Comparison of ENCODE assay signal across 8 cellular contexts in the genomic region with DNA sequence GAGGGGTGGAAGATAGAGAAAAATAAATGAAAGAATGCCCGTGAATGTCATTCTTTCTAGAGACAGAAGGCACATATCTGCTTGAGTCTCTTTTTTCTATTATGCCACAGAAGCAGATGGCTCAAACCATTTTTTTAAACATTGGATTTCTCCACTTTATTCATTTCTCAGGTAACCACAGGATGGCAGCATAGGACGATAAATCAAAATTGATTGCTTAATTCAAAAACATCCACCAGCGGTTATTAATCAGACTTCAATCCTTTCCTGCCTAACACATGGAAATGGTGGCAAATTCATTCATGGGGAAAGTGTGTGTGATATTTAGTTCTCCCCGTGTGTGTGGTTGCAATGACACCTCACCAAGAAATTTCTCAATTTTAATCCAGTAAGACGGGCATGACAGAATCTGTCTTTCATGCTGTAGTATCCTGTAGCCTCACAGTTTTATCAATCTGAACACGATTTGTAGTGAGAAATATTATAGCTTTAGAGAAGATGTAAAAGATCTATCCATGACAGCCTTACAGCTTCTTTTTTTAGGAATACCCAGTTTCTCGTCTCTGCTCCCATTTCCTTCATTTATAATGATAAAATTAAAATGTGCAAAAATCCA.
DNase-seq lines count a peak whose midpoint lies in the region; ATAC-seq and TF ChIP-seq lines count a peak whose summit lies in the region.

No MANE protein-coding gene starts in this region.

- ATAC-seq in GM19452 (IDR thresholded peaks at IDR 0.05; ENCODE audit: unreplicated experiment) = no peak
- no peak for ATAC-seq in GM21367 (IDR thresholded peaks at IDR 0.05; ENCODE audit: unreplicated experiment)
- no peak for ATAC-seq in HG02610 (IDR thresholded peaks at IDR 0.05; ENCODE audit: unreplicated experiment)

- no peak overlapping the region for H3K4me3 Mint-ChIP-seq in endodermal cell

- no peaks in the 10 kb centered on the region for H3K27me3 ChIP-seq in endodermal cell (ENCODE audit: control insufficient read depth, insufficient read depth, low read length, poor library complexity, severe bottlenecking)

- H3K27ac ChIP-seq in endodermal cell (ENCODE audit: low read depth, low read length) = no peak overlapping the region

- TF ChIP-seq CTCF in endodermal cell (conservative IDR thresholded peaks at IDR 0.05) = peak; percentile 70
- TF ChIP-seq CTCF in retinal pigment epithelial cell (conservative IDR thresholded peaks at IDR 0.05; ENCODE audit: low read depth, low read length) = peak; percentile 45

- no peak overlapping the region for H3K27ac Mint-ChIP-seq in endodermal cell

- H3K4me3 ChIP-seq in endodermal cell (ENCODE audit: low read length) = no peak overlapping the region
- H3K4me3 ChIP-seq in retinal pigment epithelial cell (ENCODE audit: low read length) = no peak overlapping the region

- H3K27me3 Mint-ChIP-seq in endodermal cell (ENCODE audit: insufficient read depth) = no peaks in the 10 kb centered on the region

- no peaks in the 10 kb centered on the region for H3K36me3 ChIP-seq in endodermal cell (ENCODE audit: control insufficient read depth, insufficient read depth, low read length)

- no peaks in the 10 kb centered on the region for H3K4me1 ChIP-seq in endodermal cell (ENCODE audit: control insufficient read depth, insufficient read depth, low read length)

- 47 to 66% methylated on average over 4 to 7 of the region's 7 CpGs for WGBS in endodermal cell (ENCODE audit: insufficient coverage in 1 of 2, insufficient read length in 1 of 2), 2 experiments

- no peaks in the 10 kb centered on the region for H3K9me3 Mint-ChIP-seq in endodermal cell

- H3K9me3 ChIP-seq in endodermal cell (ENCODE audit: control insufficient read depth, low read length) = no peaks in the 10 kb centered on the region

- peak; percentile 11 to 62 for DNase-seq in NCI-H526 (lab: John Stamatoyannopoulos, UW)
- no peak for DNase-seq in NCI-H526 treated with DMSO at 0.1 percent for 48 hours (lab: John Stamatoyannopoulos, UW)
- peak; percentile 51 for DNase-seq in NCI-H69 (lab: John Stamatoyannopoulos, UW)
- no peak for DNase-seq in endodermal cell
- DNase-seq in retinal pigment epithelial cell (ENCODE audit: low read depth) = no peak

- no peak overlapping the region for H3K9ac ChIP-seq in endodermal cell (ENCODE audit: extremely low read depth, low read length, poor library complexity, severe bottlenecking)

- H3K36me3 Mint-ChIP-seq in endodermal cell (ENCODE audit: low read depth) = no peaks in the 10 kb centered on the region

- H3K4me1 Mint-ChIP-seq in endodermal cell = no peaks in the 10 kb centered on the region

Comparison
In these comparisons a context has a peak if more than half of its experiments do, and no peak if none do; other contexts are left out.
1. DNase-seq: peak in NCI-H526 (2 of 2) and NCI-H69 (single experiment); none in NCI-H526 treated with DMSO at 0.1 percent for 48 hours (single experiment), endodermal cell (single experiment) and retinal pigment epithelial cell (single experiment).